Comparison of ENCODE assay signal across 1 cellular context in the genomic region with DNA sequence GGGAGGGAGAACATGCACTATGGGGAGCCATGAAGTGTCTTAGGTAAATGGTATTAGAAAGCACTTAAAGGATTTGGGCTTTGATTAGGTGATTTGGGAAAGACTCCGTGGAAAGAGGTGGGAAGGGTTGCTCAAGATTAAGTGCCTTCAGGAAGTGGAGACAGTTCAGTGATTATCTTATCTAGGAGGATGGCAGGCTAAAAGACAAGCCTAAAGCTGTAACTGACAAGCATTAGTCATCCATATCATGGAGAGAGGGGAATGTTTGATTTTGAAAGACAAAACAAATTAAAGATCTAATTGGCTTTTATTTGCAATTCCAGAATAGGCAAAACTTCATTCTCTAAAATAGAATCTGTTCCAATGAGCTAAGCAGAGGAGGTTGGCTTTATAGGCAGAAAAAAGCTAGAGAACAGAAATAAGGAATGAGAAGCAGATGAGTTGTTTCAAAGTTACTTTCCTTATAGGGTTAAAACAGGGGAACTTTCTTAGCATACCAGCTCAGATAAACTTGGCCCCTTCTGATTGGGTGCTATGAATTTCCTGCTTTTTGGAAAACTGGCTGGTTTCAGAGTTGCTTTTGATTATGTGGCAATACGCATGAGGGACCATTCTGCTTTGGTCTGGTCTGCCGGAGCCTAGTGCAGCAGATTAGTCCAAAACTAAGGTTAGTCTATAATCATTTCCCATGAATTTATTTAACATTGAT.
TF ChIP-seq lines count a peak whose summit lies in the region.

No MANE protein-coding gene starts in this region.

TF ChIP-seq in K562, 482 proteins besides CTCF, POLR2A, EP300 and RAD21 (continued from another document and continues in another):
- TF ChIP-seq CLOCK (CRISPR knock-in tag; IDR thresholded peaks at IDR 0.05; ENCODE audit: borderline replicate concordance) (no peak), SLC30A9 (CRISPR knock-in tag; IDR thresholded peaks at IDR 0.05) (no peak), CREBBP (IDR thresholded peaks at IDR 0.05; ENCODE audit: low read depth, low read length) (no peak), ZNF347 (CRISPR knock-in tag; IDR thresholded peaks at IDR 0.05; ENCODE audit: low read depth) (no peak), SMARCB1 (IDR thresholded peaks at IDR 0.05; ENCODE audit: insufficient read length, low read depth) (no peak), HDAC1 (IDR thresholded peaks at IDR 0.05) (peak in 1 of 2 experiments; percentile 57; a peak in 1 of 4 replicates), MYBL2 (IDR thresholded peaks at IDR 0.05; ENCODE audit: low read depth) (peak; percentile 37; the same call in 1 of the 2 replicates), MYBL2 (CRISPR knock-in tag; IDR thresholded peaks at IDR 0.05; ENCODE audit: borderline replicate concordance) (no peak), MEIS2 (IDR thresholded peaks at IDR 0.05; ENCODE audit: partially characterized antibody) (peak; percentile 90), POLR2B (IDR thresholded peaks at IDR 0.05; ENCODE audit: low read depth, partially characterized antibody) (no peak), TRIM28 (IDR thresholded peaks at IDR 0.05) (no peak), TBL1XR1 (IDR thresholded peaks at IDR 0.05; ENCODE audit: low read length in 2 of 2) (peak in 1 of 2 experiments; percentile 30; a peak in 1 of 4 replicates), ZNF76 (CRISPR knock-in tag; IDR thresholded peaks at IDR 0.05; ENCODE audit: borderline replicate concordance) (no peak), RBM22 (IDR thresholded peaks at IDR 0.05; ENCODE audit: low read depth, low read length, poor library complexity, severe bottlenecking) (no peak), RB1 (IDR thresholded peaks at IDR 0.05; ENCODE audit: low read depth) (no peak), LEF1 (IDR thresholded peaks at IDR 0.05) (0 out of 2 replicates have a peak, but pooled peaks have one; percentile 37), POLR2H (tag; IDR thresholded peaks at IDR 0.05; ENCODE audit: low read depth) (peak; percentile 35), HCFC1 (IDR thresholded peaks at IDR 0.05; ENCODE audit: low read depth, low read length) (no peak), NFE2L1 (tag; IDR thresholded peaks at IDR 0.05; ENCODE audit: borderline replicate concordance, low read depth) (no peak), TRIM25 (IDR thresholded peaks at IDR 0.05; ENCODE audit: borderline replicate concordance) (no peak), ARID1B (IDR thresholded peaks at IDR 0.05) (peak; percentile 86), HDAC2 (IDR thresholded peaks at IDR 0.05) (peak; percentile 53; the same call in 1 of the 2 replicates), SRSF3 (IDR thresholded peaks at IDR 0.05; ENCODE audit: insufficient read depth, low read length) (no peak), MTF1 (CRISPR knock-in tag; IDR thresholded peaks at IDR 0.05; ENCODE audit: borderline replicate concordance) (no peak), TRIM24 (IDR thresholded peaks at IDR 0.05) (0 out of 4 replicates have a peak, but pooled peaks of 1 of the 2 experiments have one; percentile 15), SMAD3 (CRISPR knock-in tag; conservative IDR thresholded peaks at IDR 0.05) (no peak), NUFIP1 (IDR thresholded peaks at IDR 0.05; ENCODE audit: partially characterized antibody) (no peak), CBFA2T3 (IDR thresholded peaks at IDR 0.05) (peak; percentile 77), MBD1 (CRISPR knock-in tag; IDR thresholded peaks at IDR 0.05) (no peak), ZNF717 (CRISPR knock-in tag; IDR thresholded peaks at IDR 0.05) (no peak), ZNF280A (IDR thresholded peaks at IDR 0.05; ENCODE audit: low read depth, partially characterized antibody) (no peak), KHSRP (IDR thresholded peaks at IDR 0.05) (no peak), MAFG (tag; conservative IDR thresholded peaks at IDR 0.05) (no peak), ZFPM2 (CRISPR knock-in tag; IDR thresholded peaks at IDR 0.05) (no peak), CEBPG (CRISPR knock-in tag; IDR thresholded peaks at IDR 0.05) (no peak), CEBPG (tag; conservative IDR thresholded peaks at IDR 0.05 in 1 of 2, IDR thresholded peaks at IDR 0.05 in 1 of 2) (peak in 1 of 2 experiments; percentile 45; a peak in 2 of 4 replicates)
- TF ChIP-seq, protein P1, sequence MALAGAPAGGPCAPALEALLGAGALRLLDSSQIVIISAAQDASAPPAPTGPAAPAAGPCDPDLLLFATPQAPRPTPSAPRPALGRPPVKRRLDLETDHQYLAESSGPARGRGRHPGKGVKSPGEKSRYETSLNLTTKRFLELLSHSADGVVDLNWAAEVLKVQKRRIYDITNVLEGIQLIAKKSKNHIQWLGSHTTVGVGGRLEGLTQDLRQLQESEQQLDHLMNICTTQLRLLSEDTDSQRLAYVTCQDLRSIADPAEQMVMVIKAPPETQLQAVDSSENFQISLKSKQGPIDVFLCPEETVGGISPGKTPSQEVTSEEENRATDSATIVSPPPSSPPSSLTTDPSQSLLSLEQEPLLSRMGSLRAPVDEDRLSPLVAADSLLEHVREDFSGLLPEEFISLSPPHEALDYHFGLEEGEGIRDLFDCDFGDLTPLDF (CRISPR knock-in tag; IDR thresholded peaks at IDR 0.05): no peak
- TF ChIP-seq, protein P2, sequence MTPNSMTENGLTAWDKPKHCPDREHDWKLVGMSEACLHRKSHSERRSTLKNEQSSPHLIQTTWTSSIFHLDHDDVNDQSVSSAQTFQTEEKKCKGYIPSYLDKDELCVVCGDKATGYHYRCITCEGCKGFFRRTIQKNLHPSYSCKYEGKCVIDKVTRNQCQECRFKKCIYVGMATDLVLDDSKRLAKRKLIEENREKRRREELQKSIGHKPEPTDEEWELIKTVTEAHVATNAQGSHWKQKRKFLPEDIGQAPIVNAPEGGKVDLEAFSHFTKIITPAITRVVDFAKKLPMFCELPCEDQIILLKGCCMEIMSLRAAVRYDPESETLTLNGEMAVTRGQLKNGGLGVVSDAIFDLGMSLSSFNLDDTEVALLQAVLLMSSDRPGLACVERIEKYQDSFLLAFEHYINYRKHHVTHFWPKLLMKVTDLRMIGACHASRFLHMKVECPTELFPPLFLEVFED (CRISPR knock-in tag; conservative IDR thresholded peaks at IDR 0.05): peak; percentile 46; the same call in 1 of the 2 replicates
- TF ChIP-seq, protein P3, sequence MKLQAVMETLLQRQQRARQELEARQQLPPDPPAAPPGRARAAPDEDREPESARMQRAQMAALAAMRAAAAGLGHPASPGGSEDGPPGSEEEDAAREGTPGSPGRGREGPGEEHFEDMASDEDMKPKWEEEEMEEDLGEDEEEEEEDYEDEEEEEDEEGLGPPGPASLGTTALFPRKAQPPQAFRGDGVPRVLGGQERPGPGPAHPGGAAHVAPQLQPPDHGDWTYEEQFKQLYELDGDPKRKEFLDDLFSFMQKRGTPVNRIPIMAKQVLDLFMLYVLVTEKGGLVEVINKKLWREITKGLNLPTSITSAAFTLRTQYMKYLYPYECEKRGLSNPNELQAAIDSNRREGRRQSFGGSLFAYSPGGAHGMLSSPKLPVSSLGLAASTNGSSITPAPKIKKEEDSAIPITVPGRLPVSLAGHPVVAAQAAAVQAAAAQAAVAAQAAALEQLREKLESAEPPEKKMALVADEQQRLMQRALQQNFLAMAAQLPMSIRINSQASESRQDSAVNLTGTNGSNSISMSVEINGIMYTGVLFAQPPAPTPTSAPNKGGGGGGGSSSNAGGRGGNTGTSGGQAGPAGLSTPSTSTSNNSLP (IDR thresholded peaks at IDR 0.05; ENCODE audit: borderline replicate concordance, low read depth, low read length): peak; percentile 56; the same call in 1 of the 2 replicates
- TF ChIP-seq, protein P4, sequence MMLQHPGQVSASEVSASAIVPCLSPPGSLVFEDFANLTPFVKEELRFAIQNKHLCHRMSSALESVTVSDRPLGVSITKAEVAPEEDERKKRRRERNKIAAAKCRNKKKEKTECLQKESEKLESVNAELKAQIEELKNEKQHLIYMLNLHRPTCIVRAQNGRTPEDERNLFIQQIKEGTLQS (IDR thresholded peaks at IDR 0.05): peak; percentile 79
- TF ChIP-seq, protein P4 (CRISPR knock-in tag; conservative IDR thresholded peaks at IDR 0.05): no peak
- TF ChIP-seq, protein P5, sequence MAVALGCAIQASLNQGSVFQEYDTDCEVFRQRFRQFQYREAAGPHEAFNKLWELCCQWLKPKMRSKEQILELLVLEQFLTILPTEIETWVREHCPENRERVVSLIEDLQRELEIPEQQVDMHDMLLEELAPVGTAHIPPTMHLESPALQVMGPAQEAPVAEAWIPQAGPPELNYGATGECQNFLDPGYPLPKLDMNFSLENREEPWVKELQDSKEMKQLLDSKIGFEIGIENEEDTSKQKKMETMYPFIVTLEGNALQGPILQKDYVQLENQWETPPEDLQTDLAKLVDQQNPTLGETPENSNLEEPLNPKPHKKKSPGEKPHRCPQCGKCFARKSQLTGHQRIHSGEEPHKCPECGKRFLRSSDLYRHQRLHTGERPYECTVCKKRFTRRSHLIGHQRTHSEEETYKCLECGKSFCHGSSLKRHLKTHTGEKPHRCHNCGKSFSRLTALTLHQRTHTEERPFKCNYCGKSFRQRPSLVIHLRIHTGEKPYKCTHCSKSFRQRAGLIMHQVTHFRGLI (CRISPR knock-in tag; IDR thresholded peaks at IDR 0.05): no peak
- TF ChIP-seq, protein P6, sequence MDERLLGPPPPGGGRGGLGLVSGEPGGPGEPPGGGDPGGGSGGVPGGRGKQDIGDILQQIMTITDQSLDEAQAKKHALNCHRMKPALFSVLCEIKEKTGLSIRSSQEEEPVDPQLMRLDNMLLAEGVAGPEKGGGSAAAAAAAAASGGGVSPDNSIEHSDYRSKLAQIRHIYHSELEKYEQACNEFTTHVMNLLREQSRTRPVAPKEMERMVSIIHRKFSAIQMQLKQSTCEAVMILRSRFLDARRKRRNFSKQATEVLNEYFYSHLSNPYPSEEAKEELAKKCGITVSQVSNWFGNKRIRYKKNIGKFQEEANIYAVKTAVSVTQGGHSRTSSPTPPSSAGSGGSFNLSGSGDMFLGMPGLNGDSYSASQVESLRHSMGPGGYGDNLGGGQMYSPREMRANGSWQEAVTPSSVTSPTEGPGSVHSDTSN (CRISPR knock-in tag; IDR thresholded peaks at IDR 0.05; ENCODE audit: low read depth): no peak
- TF ChIP-seq, protein P6 (tag; conservative IDR thresholded peaks at IDR 0.05; ENCODE audit: low read depth): peak; percentile 74; the same call in 1 of the 2 replicates
